ENCODE assay signal across 1 cellular context in the genomic region with DNA sequence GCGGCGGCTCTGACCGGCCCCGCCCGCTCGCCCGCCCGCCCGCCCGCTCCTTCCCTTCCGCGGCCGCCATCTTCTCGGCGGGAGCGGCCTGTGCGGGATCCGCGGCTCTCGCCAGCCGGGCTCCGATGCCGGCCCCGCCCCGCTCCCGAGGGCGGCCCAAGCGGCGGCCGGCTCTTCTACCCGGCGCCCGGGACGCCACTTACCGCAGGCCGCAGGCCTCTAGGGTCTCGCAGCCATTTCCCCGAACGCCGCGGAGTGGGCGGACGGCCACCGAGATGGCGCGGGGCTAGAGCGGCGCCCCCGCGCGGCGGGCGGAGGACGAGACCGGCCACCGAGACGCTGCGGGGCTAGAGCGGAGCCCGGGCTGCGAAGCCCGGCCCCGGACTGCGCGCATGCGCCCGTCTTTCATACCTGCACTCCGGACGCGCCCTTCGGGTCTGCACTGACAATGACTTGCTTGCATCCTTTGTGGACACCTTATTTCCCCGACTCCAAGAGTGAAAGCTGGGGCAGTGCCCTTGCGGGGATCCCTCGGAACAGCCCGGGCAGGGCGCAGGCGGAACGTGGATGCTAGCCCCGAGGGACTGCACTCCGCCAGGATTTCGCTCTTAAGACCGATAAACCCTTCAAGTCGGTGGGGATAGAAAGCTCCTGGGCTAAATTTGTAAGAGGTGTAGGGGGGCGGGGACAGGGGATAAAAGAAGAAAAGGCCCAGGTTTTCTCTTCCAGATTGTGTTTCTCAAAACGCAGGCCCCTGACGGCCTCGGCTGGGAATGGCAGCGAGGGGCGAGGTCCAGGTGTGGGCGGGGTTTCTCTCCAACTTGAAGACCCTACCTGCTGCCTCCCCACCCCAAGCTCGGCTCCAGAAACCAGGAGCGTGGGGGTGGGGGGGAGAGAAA.
TF ChIP-seq lines count a peak whose summit lies in the region.

TSS of gene DIDO1 (minus strand) at position 277 of the 899 bp plus-strand sequence.

TF ChIP-seq in HepG2, 621 proteins besides CTCF, POLR2A, EP300 and RAD21 (continued from another document and continues in another):
- TF ChIP-seq, protein P1, sequence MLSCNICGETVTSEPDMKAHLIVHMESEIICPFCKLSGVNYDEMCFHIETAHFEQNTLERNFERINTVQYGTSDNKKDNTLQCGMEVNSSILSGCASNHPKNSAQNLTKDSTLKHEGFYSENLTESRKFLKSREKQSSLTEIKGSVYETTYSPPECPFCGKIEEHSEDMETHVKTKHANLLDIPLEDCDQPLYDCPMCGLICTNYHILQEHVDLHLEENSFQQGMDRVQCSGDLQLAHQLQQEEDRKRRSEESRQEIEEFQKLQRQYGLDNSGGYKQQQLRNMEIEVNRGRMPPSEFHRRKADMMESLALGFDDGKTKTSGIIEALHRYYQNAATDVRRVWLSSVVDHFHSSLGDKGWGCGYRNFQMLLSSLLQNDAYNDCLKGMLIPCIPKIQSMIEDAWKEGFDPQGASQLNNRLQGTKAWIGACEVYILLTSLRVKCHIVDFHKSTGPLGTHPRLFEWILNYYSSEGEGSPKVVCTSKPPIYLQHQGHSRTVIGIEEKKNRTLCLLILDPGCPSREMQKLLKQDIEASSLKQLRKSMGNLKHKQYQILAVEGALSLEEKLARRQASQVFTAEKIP (CRISPR knock-in tag; IDR thresholded peaks at IDR 0.05; ENCODE audit: borderline replicate concordance), result no peak
- TF ChIP-seq ZNF720 (CRISPR knock-in tag; IDR thresholded peaks at IDR 0.05), result no peak
- TF ChIP-seq ZNF207 (IDR thresholded peaks at IDR 0.05; ENCODE audit: borderline replicate concordance), result no peak
- TF ChIP-seq MLXIP (CRISPR knock-in tag; IDR thresholded peaks at IDR 0.05; ENCODE audit: borderline replicate concordance), result peak; percentile 83; the same call in 1 of the 2 replicates
- peak; percentile 66; the same call in 1 of the 2 replicates for TF ChIP-seq ZNF160 (CRISPR knock-in tag; IDR thresholded peaks at IDR 0.05)
- TF ChIP-seq ELF4 (CRISPR knock-in tag; IDR thresholded peaks at IDR 0.05; ENCODE audit: borderline replicate concordance), result no peak
- TF ChIP-seq ZSCAN12 (CRISPR knock-in tag; IDR thresholded peaks at IDR 0.05), result peak; percentile 92; the same call in 1 of the 2 replicates
- TF ChIP-seq SMAD3 (CRISPR knock-in tag; IDR thresholded peaks at IDR 0.05), result no peak
- no peak for TF ChIP-seq ZMYM3 (CRISPR knock-in tag; IDR thresholded peaks at IDR 0.05)
- TF ChIP-seq, protein P2, sequence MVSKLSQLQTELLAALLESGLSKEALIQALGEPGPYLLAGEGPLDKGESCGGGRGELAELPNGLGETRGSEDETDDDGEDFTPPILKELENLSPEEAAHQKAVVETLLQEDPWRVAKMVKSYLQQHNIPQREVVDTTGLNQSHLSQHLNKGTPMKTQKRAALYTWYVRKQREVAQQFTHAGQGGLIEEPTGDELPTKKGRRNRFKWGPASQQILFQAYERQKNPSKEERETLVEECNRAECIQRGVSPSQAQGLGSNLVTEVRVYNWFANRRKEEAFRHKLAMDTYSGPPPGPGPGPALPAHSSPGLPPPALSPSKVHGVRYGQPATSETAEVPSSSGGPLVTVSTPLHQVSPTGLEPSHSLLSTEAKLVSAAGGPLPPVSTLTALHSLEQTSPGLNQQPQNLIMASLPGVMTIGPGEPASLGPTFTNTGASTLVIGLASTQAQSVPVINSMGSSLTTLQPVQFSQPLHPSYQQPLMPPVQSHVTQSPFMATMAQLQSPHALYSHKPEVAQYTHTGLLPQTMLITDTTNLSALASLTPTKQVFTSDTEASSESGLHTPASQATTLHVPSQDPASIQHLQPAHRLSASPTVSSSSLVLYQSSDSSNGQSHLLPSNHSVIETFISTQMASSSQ (IDR thresholded peaks at IDR 0.05; ENCODE audit: low read depth), result no peak
- TF ChIP-seq, protein P2 (CRISPR knock-in tag; IDR thresholded peaks at IDR 0.05; ENCODE audit: borderline replicate concordance), result peak; percentile 58
- TF ChIP-seq TCF12 (IDR thresholded peaks at IDR 0.05), result no peak
- TF ChIP-seq TCF12 (CRISPR knock-in tag; IDR thresholded peaks at IDR 0.05), result peak; percentile 91; the same call in 1 of the 2 replicates
- TF ChIP-seq BORCS8-MEF2B (CRISPR knock-in tag; IDR thresholded peaks at IDR 0.05), result peak; percentile 97
- no peak; the same call in 1 of the 2 replicates for TF ChIP-seq ZNF782 (CRISPR knock-in tag; IDR thresholded peaks at IDR 0.05; ENCODE audit: borderline replicate concordance)
- no peak; the same call in 1 of the 2 replicates for TF ChIP-seq HMGXB3 (CRISPR knock-in tag; IDR thresholded peaks at IDR 0.05; ENCODE audit: borderline replicate concordance)
- peak; percentile 87 for TF ChIP-seq ELF3 (CRISPR knock-in tag; IDR thresholded peaks at IDR 0.05)
- TF ChIP-seq KIAA2018 (CRISPR knock-in tag; IDR thresholded peaks at IDR 0.05; ENCODE audit: borderline replicate concordance), result no peak
- 0 out of 2 replicates have a peak, but pooled peaks have one; percentile 15 for TF ChIP-seq ZBTB42 (CRISPR knock-in tag; IDR thresholded peaks at IDR 0.05)
- no peak for TF ChIP-seq U2AF2 (IDR thresholded peaks at IDR 0.05; ENCODE audit: low read depth, low read length)
- TF ChIP-seq ZNF33B (CRISPR knock-in tag; IDR thresholded peaks at IDR 0.05), result peak; percentile 71; the same call in 1 of the 2 replicates
- peak; percentile 64; the same call in 1 of the 2 replicates for TF ChIP-seq SP4 (CRISPR knock-in tag; IDR thresholded peaks at IDR 0.05)
- no peak for TF ChIP-seq ZBTB7A (CRISPR knock-in tag; IDR thresholded peaks at IDR 0.05)
